Comparison of ENCODE assay signal across 32 cellular contexts in the genomic region with DNA sequence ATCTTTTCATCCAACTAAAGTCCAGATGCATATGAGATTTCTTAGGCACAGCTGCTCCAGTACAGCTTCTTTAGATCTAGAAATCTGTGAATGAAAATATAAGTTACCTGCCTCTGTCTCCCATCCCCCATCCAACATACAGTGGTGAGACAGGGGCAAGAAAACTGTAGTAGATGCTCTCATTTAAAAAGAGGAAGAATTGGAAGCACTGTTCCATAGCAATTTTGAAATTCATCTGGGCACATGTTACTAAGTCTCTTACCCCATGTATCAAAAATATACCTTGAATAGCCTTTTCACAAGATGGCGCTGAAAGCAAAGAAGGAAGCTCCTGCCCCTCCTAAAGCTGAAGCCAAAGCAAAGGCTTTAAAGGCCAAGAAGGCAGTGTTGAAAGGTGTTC.
"Had no signal": no experiment of that assay in that cellular context is flagged by ENCODE, and none has a peak within 500 bp of the region (broad histone marks: within the 10 kb centered on the region; RNA-seq: fewer than 3 reads in every experiment).

No MANE protein-coding gene starts in this region.

- H3K27me3 ChIP-seq: adrenal gland, ascending aorta, body of pancreas, brain microvascular endothelial cell, breast epithelium had no signal

- H3K9me3 ChIP-seq: adrenal gland, body of pancreas had no signal

- H3K4me3 ChIP-seq: adrenal gland, ascending aorta, body of pancreas, breast epithelium had no signal

- H3K36me3 ChIP-seq: adrenal gland, ascending aorta, brain microvascular endothelial cell, breast epithelium had no signal

- H3K27ac ChIP-seq: adrenal gland, ascending aorta, body of pancreas, brain microvascular endothelial cell, breast epithelium, VCaP had no signal

- DNase-seq: activated B cell treated with CpG ODN at 0.5 μM for 24 hours; activated CD4-positive, alpha-beta memory T cell treated with anti-CD3 and anti-CD28 coated beads for 36 hours; activated CD4-positive, alpha-beta T cell treated with anti-CD3 and anti-CD28 coated beads for 4 hours; activated CD4-positive, alpha-beta T cell treated with anti-CD3 and anti-CD28 coated beads, Interleukin-2, amount 10 ng/mL, durations not matched to agents 24 days and 14 days; activated CD4-positive, alpha-beta T cell treated with anti-CD3 and anti-CD28 coated beads, Interleukin-2, amount 50 U/mL, for 1 hour; activated CD4-positive, alpha-beta T cell treated with anti-CD3 and anti-CD28 coated beads, Interleukin-2, amount 50 U/mL, for 4 hours; activated CD4-positive, CD25-positive, alpha-beta regulatory T cell treated with anti-CD3 and anti-CD28 coated beads, Interleukin-2, amount 50 U/mL, for 72 hours; activated CD8-positive, alpha-beta memory T cell treated with anti-CD3 and anti-CD28 coated beads, Interleukin-2, amount 50 U/mL, for 4 hours; activated CD8-positive, alpha-beta T cell treated with anti-CD3 and anti-CD28 coated beads for 36 hours; activated effector memory CD4-positive, alpha-beta T cell treated with anti-CD3 and anti-CD28 coated beads, Interleukin-2, amount 50 U/mL, for 16 hours; activated gamma-delta T cell treated with Interleukin-2 at 50 U/mL for 16 hours; activated naive CD4-positive, alpha-beta T cell; activated naive CD4-positive, alpha-beta T cell treated with anti-CD3 and anti-CD28 coated beads for 36 hours; activated naive CD4-positive, alpha-beta T cell treated with anti-CD3 and anti-CD28 coated beads, Interleukin-2, amount 50 U/mL, for 16 hours; activated naive CD8-positive, alpha-beta T cell treated with anti-CD3 and anti-CD28 coated beads for 36 hours; activated T-cell treated with anti-CD3 and anti-CD28 coated beads for 4 hours; activated T-cell treated with anti-CD3 and anti-CD28 coated beads, Interleukin-2, amount 50 U/mL, for 1 hour; activated T-cell treated with anti-CD3 and anti-CD28 coated beads, Interleukin-2, amount 50 U/mL, for 4 hours; activated T-cell treated with anti-CD3 and anti-CD28 coated beads, Interleukin-2, amount 50 U/mL, for 72 hours; adrenal gland; amniotic stem cell; body of pancreas; brain microvascular endothelial cell; central memory CD4-positive, alpha-beta T cell; T-cell; T-helper 17 cell had no signal

- FAIRE-seq: TTC549 had no signal

- ATAC-seq: activated CD8-positive, alpha-beta T cell treated with anti-CD3 and anti-CD28 coated beads for 36 hours; activated naive CD4-positive, alpha-beta T cell treated with anti-CD3 and anti-CD28 coated beads, Interleukin-2, amount 50 U/mL, for 72 hours; activated T-cell treated with anti-CD3 and anti-CD28 coated beads, Interleukin-2, amount 50 U/mL, for 4 hours; activated T-cell treated with anti-CD3 and anti-CD28 coated beads, Interleukin-2, amount 50 U/mL, for 72 hours; activated T-helper 17 cell treated with anti-CD3 and anti-CD28 coated beads, Interleukin-2, amount 50 U/mL, for 72 hours; body of pancreas; T-cell; T-helper 17 cell had no signal

- H3K4me1 ChIP-seq: breast epithelium had no signal
